In genomic region chr16:22302776-22303363, GRCh38 we compare ENCODE assay signal across 19 cellular contexts. TPM values are rescaled to one million over a fixed set of nuclear protein-coding genes. Genes with fewer than 3 reads are reported as not detected.
DNase-seq lines count a peak whose midpoint lies in the region; ATAC-seq, FAIRE-seq and TF ChIP-seq lines count a peak whose summit lies in the region.
"Had no signal": no experiment of that assay in that cellular context is flagged by ENCODE, and none has a peak within 500 bp of the region (broad histone marks: within the 10 kb centered on the region; RNA-seq: fewer than 3 reads in every experiment).

No MANE protein-coding gene starts in this region.

- no peak overlapping the region for H2AFZ ChIP-seq in HepG2 (ENCODE audit: low read length)
- H2AFZ ChIP-seq: PC-9 had no signal

- intact Hi-C loops in HepG2 (cut with micrococcal nuclease; ENCODE audit: unreplicated experiment) (no loop called here), right lobe of liver (cut with DNase I) (no loop called here)
- intact Hi-C loops in activated T-helper 2 cell treated with anti-CD3 and anti-CD28 coated beads, Interferon-gamma antibody, Interleukin-2, Interleukin-4, amounts not matched to agents 10 μg/mL and 5 μg/mL and 100 μg/mL, durations not matched to agents 14 hours and 24 hours and 36 hours (cut with micrococcal nuclease), result no loop called here
- intact Hi-C loops in naive thymus-derived CD4-positive, alpha-beta T cell (cut with micrococcal nuclease), result no loop called here

- in situ Hi-C loops in HepG2 (cut with HindIII; ENCODE audit: extremely low pct_ligation_motif_present, low pct_unique_long_range_greater_than_20kb), result no loop called here

- POLR2A ChIA-PET in HepG2 (lab: Yijun Ruan, JAX), result no interaction called here
- POLR2A ChIA-PET in naive thymus-derived CD4-positive, alpha-beta T cell (lab: Charles Lee), result interaction anchor here (0.6 kb wide), 1 partner anchor 108 kb away, joined by 3 read pairs; no protein-coding TSS in a partner anchor

- no peak overlapping the region for H3K4me3 Mint-ChIP-seq in activated T-helper 2 cell treated with anti-CD3 and anti-CD28 coated beads, Interferon-gamma antibody, Interleukin-2, Interleukin-4, amounts not matched to agents 10 μg/mL and 5 μg/mL and 100 μg/mL, durations not matched to agents 14 hours and 24 hours and 36 hours (ENCODE audit: low read depth)
- H3K4me3 Mint-ChIP-seq in naive thymus-derived CD4-positive, alpha-beta T cell, result peak overlapping the region in 1 of 10 donors; percentile 7
- H3K4me3 Mint-ChIP-seq: HFFc6 had no signal

- ATAC-seq in HepG2, result no peak
- ATAC-seq in right lobe of liver, result no peak
- ATAC-seq in naive thymus-derived CD4-positive, alpha-beta T cell, result no peak
- ATAC-seq in HG02642 (IDR thresholded peaks at IDR 0.05; ENCODE audit: poor library complexity, unreplicated experiment), result no peak
- ATAC-seq: A549 had no signal

- CTCF ChIA-PET in HepG2 (lab: Yijun Ruan, JAX; ENCODE audit: low intra/inter-chr PET ratio, low total read pairs), result no interaction called here
- CTCF ChIA-PET in naive thymus-derived CD4-positive, alpha-beta T cell (lab: Charles Lee), result no interaction called here

- H3K27me3 ChIP-seq in HepG2 (ENCODE audit: control insufficient read depth in 1 of 2, insufficient read depth in 2 of 2, low read length in 2 of 2) (no peaks in the 10 kb centered on the region; a peak in 1 of 5 replicates), right lobe of liver (no peaks in the 10 kb centered on the region)
- H3K27me3 ChIP-seq in naive thymus-derived CD4-positive, alpha-beta T cell (ENCODE audit: control insufficient read depth in 2 of 2, insufficient read depth in 2 of 2, low read length in 2 of 2), result no peaks in the 10 kb centered on the region
- H3K27me3 ChIP-seq: BLaER1 treated with 17β-estradiol and CSF1 and Interleukin-3, amounts not matched to agents 10 nM and 100 nM had no signal

- no peak for TF ChIP-seq EP300 in HepG2 (IDR thresholded peaks at IDR 0.05; ENCODE audit: low read depth in 2 of 2, low read length in 2 of 2)
- no peak for TF ChIP-seq EP300 in HepG2 (CRISPR knock-in tag; IDR thresholded peaks at IDR 0.05; ENCODE audit: borderline replicate concordance)

- FAIRE-seq in HepG2 (lab: Jason Lieb, UNC) (no peak), D721Med (lab: Jason Lieb, UNC) (no peak)
- FAIRE-seq: A549 had no signal

- DNase-seq in HepG2 (ENCODE audit: low spot score), result no peak
- DNase-seq in right lobe of liver, result no peak
- no peak for DNase-seq in activated T-helper 2 cell treated with anti-CD3 and anti-CD28 coated beads, Interferon-gamma antibody, Interleukin-2, Interleukin-4, amounts not matched to agents 10 μg/mL and 5 μg/mL and 100 μg/mL, durations not matched to agents 14 hours and 24 hours and 36 hours (ENCODE audit: low spot score)
- DNase-seq in naive thymus-derived CD4-positive, alpha-beta T cell, result no peak
- no peak for DNase-seq in activated CD4-positive, alpha-beta T cell treated with anti-CD3 and anti-CD28 coated beads, Interleukin-2, amount 50 U/mL, for 48 hours
- DNase-seq in D721Med (ENCODE audit: insufficient read length, low spot score), result no peak
- DNase-seq: DMS 273 treated with DMSO at 0.1 percent for 48 hours, DND-41, HFFc6, NCI-H1417 treated with DMSO at 0.1 percent for 48 hours, NCI-H2029, NCI-H345, NCI-H524 treated with DMSO at 0.1 percent for 48 hours, PC-9, SIG-M5 had no signal

- H3K36me3 ChIP-seq in HepG2 (replicated peaks in 1 of 2; ENCODE audit: control insufficient read depth in 1 of 2, insufficient read depth in 2 of 2, low read length in 2 of 2) (peaks cover 47 to 66% of the 10 kb centered on the region in 2 experiments), right lobe of liver (peaks cover 0 to 23% (median 12%) of the 10 kb centered on the region in 4 donors)
- peaks cover 0 to 58% (median 12%) of the 10 kb centered on the region in 3 experiments for H3K36me3 ChIP-seq in naive thymus-derived CD4-positive, alpha-beta T cell (ENCODE audit: control insufficient read depth in 2 of 3, insufficient read depth in 3 of 3, low read length in 3 of 3)

- H3K4me3 ChIP-seq in HepG2 (replicated peaks in 1 of 3; ENCODE audit: insufficient read depth in 1 of 3, low read depth in 2 of 3, low read length in 3 of 3), result no peak overlapping the region
- no peak overlapping the region for H3K4me3 ChIP-seq in right lobe of liver
- no peak overlapping the region for H3K4me3 ChIP-seq in naive thymus-derived CD4-positive, alpha-beta T cell (ENCODE audit: low read length)
- H3K4me3 ChIP-seq: A549; BLaER1 treated with 17β-estradiol and CSF1 and Interleukin-3, amounts not matched to agents 10 nM and 100 nM; PC-9 had no signal

- 95% methylated on average over 10 of the region's 12 CpGs for WGBS in HepG2 (ENCODE audit: low lambda C conversion rate)
- WGBS in right lobe of liver (ENCODE audit: insufficient coverage, low coverage, low lambda C conversion rate, missing lambda C conversion rate), result 89% methylated on average over 8 of the region's 12 CpGs

- H3K27ac ChIP-seq in HepG2 (ENCODE audit: extremely low read length, insufficient read depth, low read length), result no peak overlapping the region
- H3K27ac ChIP-seq in right lobe of liver, result no peak overlapping the region
- H3K27ac ChIP-seq in naive thymus-derived CD4-positive, alpha-beta T cell (ENCODE audit: low read depth, low read length), result no peak overlapping the region
- H3K27ac ChIP-seq: A549; BLaER1 treated with 17β-estradiol and CSF1 and Interleukin-3, amounts not matched to agents 10 nM and 100 nM; PC-9; RWPE1 had no signal

- TF ChIP-seq CTCF in HepG2 (CRISPR knock-in tag; IDR thresholded peaks at IDR 0.05), result no peak
- TF ChIP-seq CTCF in right lobe of liver (IDR thresholded peaks at IDR 0.05), result no peak
- no peak for TF ChIP-seq CTCF in D721Med (IDR thresholded peaks at IDR 0.05; ENCODE audit: insufficient read depth, missing control alignments)

- peaks cover 63% of the 10 kb centered on the region for H4K20me1 ChIP-seq in HepG2 (ENCODE audit: insufficient read depth, low read length)

- H3K4me1 ChIP-seq in HepG2 (ENCODE audit: insufficient read depth, low read length) (peaks cover 30% of the 10 kb centered on the region), right lobe of liver (peaks cover 0 to 7% (median 0%) of the 10 kb centered on the region in 4 donors)
- H3K4me1 ChIP-seq in naive thymus-derived CD4-positive, alpha-beta T cell (ENCODE audit: control insufficient read depth in 2 of 2, insufficient read depth in 2 of 2, low read length in 2 of 2), result peaks cover 13 to 14% of the 10 kb centered on the region in 2 donors

- H3K9me3 ChIP-seq in HepG2 (ENCODE audit: low read length) (no peaks in the 10 kb centered on the region), right lobe of liver (no peaks in the 10 kb centered on the region)
- no peaks in the 10 kb centered on the region for H3K9me3 ChIP-seq in naive thymus-derived CD4-positive, alpha-beta T cell (ENCODE audit: control insufficient read depth in 2 of 3, low read length in 3 of 3)
- H3K9me3 ChIP-seq: A549; BLaER1 treated with 17β-estradiol and CSF1 and Interleukin-3, amounts not matched to agents 10 nM and 100 nM had no signal

- H3K27me3 Mint-ChIP-seq in activated T-helper 2 cell treated with anti-CD3 and anti-CD28 coated beads, Interferon-gamma antibody, Interleukin-2, Interleukin-4, amounts not matched to agents 10 μg/mL and 5 μg/mL and 100 μg/mL, durations not matched to agents 14 hours and 24 hours and 36 hours (ENCODE audit: low read depth), result no peaks in the 10 kb centered on the region
- peaks cover 0 to 5% (median 0%) of the 10 kb centered on the region in 5 donors for H3K27me3 Mint-ChIP-seq in naive thymus-derived CD4-positive, alpha-beta T cell

- H3K36me3 Mint-ChIP-seq in activated T-helper 2 cell treated with anti-CD3 and anti-CD28 coated beads, Interferon-gamma antibody, Interleukin-2, Interleukin-4, amounts not matched to agents 10 μg/mL and 5 μg/mL and 100 μg/mL, durations not matched to agents 14 hours and 24 hours and 36 hours (ENCODE audit: low read depth), result peaks cover 72% of the 10 kb centered on the region
- peaks cover under 1 to 36% (median 16%) of the 10 kb centered on the region in 5 donors for H3K36me3 Mint-ChIP-seq in naive thymus-derived CD4-positive, alpha-beta T cell

- TF ChIP-seq RAD21 in HepG2 (CRISPR knock-in tag; IDR thresholded peaks at IDR 0.05), result no peak

- H3K4me1 Mint-ChIP-seq in activated T-helper 2 cell treated with anti-CD3 and anti-CD28 coated beads, Interferon-gamma antibody, Interleukin-2, Interleukin-4, amounts not matched to agents 10 μg/mL and 5 μg/mL and 100 μg/mL, durations not matched to agents 14 hours and 24 hours and 36 hours (ENCODE audit: low read depth), result peaks cover 21% of the 10 kb centered on the region
- peaks cover 32 to 61% (median 47%) of the 10 kb centered on the region in 7 donors for H3K4me1 Mint-ChIP-seq in naive thymus-derived CD4-positive, alpha-beta T cell

- H3K27ac Mint-ChIP-seq in activated T-helper 2 cell treated with anti-CD3 and anti-CD28 coated beads, Interferon-gamma antibody, Interleukin-2, Interleukin-4, amounts not matched to agents 10 μg/mL and 5 μg/mL and 100 μg/mL, durations not matched to agents 14 hours and 24 hours and 36 hours, result peak overlapping the region; percentile 6
- H3K27ac Mint-ChIP-seq in naive thymus-derived CD4-positive, alpha-beta T cell, result peak overlapping the region in 5 of 9 donors; percentile 28 to 74 (median 69)
- H3K27ac Mint-ChIP-seq: HFFc6 had no signal

- TF ChIP-seq POLR2A in HepG2 (IDR thresholded peaks at IDR 0.05; ENCODE audit: insufficient read depth in 1 of 2, low read depth in 2 of 2, low read length in 2 of 2) (peak in 1 of 2 experiments; percentile 24; a peak in 1 of 4 replicates), right lobe of liver (IDR thresholded peaks at IDR 0.05) (no peak)

- no peak overlapping the region for H3K9ac ChIP-seq in HepG2 (ENCODE audit: insufficient read depth, low read depth, low read length)
- H3K9ac ChIP-seq: BLaER1 treated with 17β-estradiol and CSF1 and Interleukin-3, amounts not matched to agents 10 nM and 100 nM had no signal

- no peak overlapping the region for H3K4me2 ChIP-seq in HepG2 (ENCODE audit: low read depth, low read length)
- H3K4me2 ChIP-seq: A549; BLaER1 treated with 17β-estradiol and CSF1 and Interleukin-3, amounts not matched to agents 10 nM and 100 nM; PC-9 had no signal

- H3K79me2 ChIP-seq in HepG2 (ENCODE audit: insufficient read depth, low read length), result peaks cover 61% of the 10 kb centered on the region

- no TSS peak for BruUV-seq in HepG2 (replicated peaks; lab: Mats Ljungman, UMichigan)

- no peaks in the 10 kb centered on the region for H3K9me3 Mint-ChIP-seq in activated T-helper 2 cell treated with anti-CD3 and anti-CD28 coated beads, Interferon-gamma antibody, Interleukin-2, Interleukin-4, amounts not matched to agents 10 μg/mL and 5 μg/mL and 100 μg/mL, durations not matched to agents 14 hours and 24 hours and 36 hours
- H3K9me3 Mint-ChIP-seq in naive thymus-derived CD4-positive, alpha-beta T cell, result peaks cover 0 to 7% (median 0%) of the 10 kb centered on the region in 11 donors
- H3K9me3 Mint-ChIP-seq: HFFc6 had no signal

RNA-seq across cellular contexts. Expression of gene POLR3E, which starts 5.7 kb away (rescaled TPM):
- total RNA-seq in HepG2 (2016; rRNA removed; fragmentation: Illumina TruSeq; extraction: Trizol), result 94.8 and 135 TPM in 2 replicates
- total RNA-seq in HepG2 (2016; cell fraction: cytosol; rRNA removed; fragmentation: Illumina TruSeq; extraction: Trizol; ENCODE audit: low read depth), result 40.5 and 40.7 TPM in 2 replicates
- 93.2 and 125 TPM in 2 replicates for total RNA-seq in HepG2 (2016; cell fraction: insoluble cytoplasmic fraction; rRNA removed; fragmentation: Illumina TruSeq; extraction: Trizol)
- total RNA-seq in HepG2 (2016; cell fraction: membrane; rRNA removed; fragmentation: Illumina TruSeq; extraction: Trizol), result 103 and 106 TPM in 2 replicates
- 115 and 134 TPM in 2 replicates for total RNA-seq in HepG2 (2016; cell fraction: nucleus; rRNA removed; fragmentation: Illumina TruSeq; extraction: Trizol)
- 262 and 280 TPM in 2 replicates for polyA plus RNA-seq in HepG2 (2011; rRNA removed)
- 132 and 169 TPM in 2 replicates for polyA plus RNA-seq in HepG2 (2011; cell fraction: cytosol; rRNA removed)
- 753 and 830 TPM in 2 replicates for polyA plus RNA-seq in HepG2 (2011; cell fraction: nucleus; rRNA removed)
- polyA plus RNA-seq in HepG2 (2012), result 105 and 114 TPM in 2 replicates
- polyA plus RNA-seq in HepG2 (2016; cell fraction: cytosol; fragmentation: Illumina TruSeq; extraction: Trizol; ENCODE audit: low read depth), result 31.3 and 37.9 TPM in 2 replicates
- 94.5 and 105 TPM in 2 replicates for polyA plus RNA-seq in HepG2 (2016; cell fraction: insoluble cytoplasmic fraction; fragmentation: Illumina TruSeq; extraction: Trizol; ENCODE audit: low read depth)
- 62.4 and 65.8 TPM in 2 replicates for polyA plus RNA-seq in HepG2 (2016; cell fraction: membrane; fragmentation: Illumina TruSeq; extraction: Trizol; ENCODE audit: low read depth)
- polyA plus RNA-seq in HepG2 (2016; cell fraction: nucleus; fragmentation: Illumina TruSeq; extraction: Trizol; ENCODE audit: insufficient read depth, low read depth), result 279 and 292 TPM in 2 replicates
- 472 and 743 TPM in 2 replicates for polyA minus RNA-seq in HepG2 (2011; rRNA and poly(A)+ RNA removed; ENCODE audit: low replicate concordance)
- 96.6 and 110 TPM in 2 replicates for polyA minus RNA-seq in HepG2 (2011; cell fraction: cytosol; rRNA and poly(A)+ RNA removed)
- polyA minus RNA-seq in HepG2 (2011; cell fraction: nucleus; rRNA and poly(A)+ RNA removed), result 279 and 332 TPM in 2 replicates
- 10 to 100 TPM; 15.8 to 35.7 (median 26.9) TPM for total RNA-seq in right lobe of liver
- 100 and 106 TPM in 2 replicates for total RNA-seq in activated T-helper 2 cell treated with anti-CD3 and anti-CD28 coated beads, Interferon-gamma antibody, Interleukin-2, Interleukin-4, amounts not matched to agents 10 μg/mL and 5 μg/mL and 100 μg/mL, durations not matched to agents 14 hours and 24 hours and 36 hours
- 100 to 1,000 TPM in 4 of 5 experiments, 10 to 100 TPM in 1; 60.1 to 232 (median 112) TPM for total RNA-seq in naive thymus-derived CD4-positive, alpha-beta T cell
- 10 to 100 TPM; 11.8 to 19.2 TPM for polyA plus RNA-seq in naive thymus-derived CD4-positive, alpha-beta T cell
